12 cellular contexts compared by ENCODE assay signal in genomic region chr12:68591716-68592437, GRCh38. TPM values are rescaled to one million over a fixed set of nuclear protein-coding genes. Genes with fewer than 3 reads are reported as not detected.
DNase-seq lines count a peak whose midpoint lies in the region; ATAC-seq and TF ChIP-seq lines count a peak whose summit lies in the region.
"Had no signal": no experiment of that assay in that cellular context is flagged by ENCODE, and none has a peak within 500 bp of the region (broad histone marks: within the 10 kb centered on the region; RNA-seq: fewer than 3 reads in every experiment).

No MANE protein-coding gene starts in this region.

- H3K4me1 ChIP-seq in esophagus muscularis mucosa = no peaks in the 10 kb centered on the region
- H3K4me1 ChIP-seq: gastrocnemius medialis, HAP-1 had no signal

- intact Hi-C loops in esophagus muscularis mucosa (cut with DNase I) = no loop called here

- 73% methylated on average over 7 of the region's 7 CpGs for WGBS in esophagus muscularis mucosa

- CTCF ChIA-PET in HEK293T (lab: Yijun Ruan, JAX) = no interaction called here

- no peak for DNase-seq in activated CD4-positive, CD25-positive, alpha-beta regulatory T cell treated with anti-CD3 and anti-CD28 coated beads, Interleukin-2, amount 50 U/mL, for 72 hours
- DNase-seq in T-helper 1 cell = peak in 4 of 5 donors; percentile 8 to 62 (median 38)
- DNase-seq in natural killer cell treated with Interleukin-12 subunit alpha and Interleukin-12 subunit beta and Interleukin-15 and Interleukin-18, amount 100 ng/mL, for 72 hours (ENCODE audit: low spot score) = no peak
- no peak for DNase-seq in HEK293T (ENCODE audit: extremely low spot score)
- DNase-seq in SHP77 (lab: John Stamatoyannopoulos, UW) = no peak
- no peak for DNase-seq in esophagus muscularis mucosa (ENCODE audit: extremely low spot score)
- DNase-seq: cerebellar nuclear complex, gastrocnemius medialis, mammary epithelial cell had no signal

- H3K27ac Mint-ChIP-seq in natural killer cell treated with Interleukin-12 subunit alpha and Interleukin-12 subunit beta and Interleukin-15 and Interleukin-18, amount 100 ng/mL, for 72 hours = peak overlapping the region; percentile 85 to 89

- H3K27me3 Mint-ChIP-seq in natural killer cell treated with Interleukin-12 subunit alpha and Interleukin-12 subunit beta and Interleukin-15 and Interleukin-18, amount 100 ng/mL, for 72 hours = no peaks in the 10 kb centered on the region

- peaks cover 17% of the 10 kb centered on the region for H3K36me3 Mint-ChIP-seq in natural killer cell treated with Interleukin-12 subunit alpha and Interleukin-12 subunit beta and Interleukin-15 and Interleukin-18, amount 100 ng/mL, for 72 hours

- no peak overlapping the region for H3K27ac ChIP-seq in esophagus muscularis mucosa (replicated peaks in 1 of 4)
- H3K27ac ChIP-seq: gastrocnemius medialis had no signal

- no peak for TF ChIP-seq EP300 in esophagus muscularis mucosa (IDR thresholded peaks at IDR 0.05)

- H3K4me3 ChIP-seq in esophagus muscularis mucosa = no peak overlapping the region
- H3K4me3 ChIP-seq: gastrocnemius medialis, HAP-1 had no signal

- TF ChIP-seq CTCF in esophagus muscularis mucosa (IDR thresholded peaks at IDR 0.05) = no peak

- POLR2A ChIA-PET in HEK293T (lab: Yijun Ruan, JAX) = no interaction called here

- TF ChIP-seq POLR2A in esophagus muscularis mucosa (IDR thresholded peaks at IDR 0.05; ENCODE audit: low read depth) = no peak

- H3K27me3 ChIP-seq in esophagus muscularis mucosa = no peaks in the 10 kb centered on the region
- H3K27me3 ChIP-seq: gastrocnemius medialis had no signal

- H3K9me3 Mint-ChIP-seq in natural killer cell treated with Interleukin-12 subunit alpha and Interleukin-12 subunit beta and Interleukin-15 and Interleukin-18, amount 100 ng/mL, for 72 hours = peaks cover 5% of the 10 kb centered on the region

- ATAC-seq in activated CD4-positive, CD25-positive, alpha-beta regulatory T cell treated with anti-CD3 and anti-CD28 coated beads, Interleukin-2, amount 50 U/mL, for 24 hours = peak; percentile 23 to 34
- peak; percentile 46 for ATAC-seq in HG02678 (IDR thresholded peaks at IDR 0.05; ENCODE audit: unreplicated experiment)
- peak in 1 of 2 donors; percentile 28 for ATAC-seq in natural killer cell treated with Interleukin-12 subunit alpha and Interleukin-12 subunit beta and Interleukin-15 and Interleukin-18, amount 100 ng/mL, for 72 hours
- ATAC-seq: gastrocnemius medialis had no signal

- peak overlapping the region; percentile 61 for H3K4me3 Mint-ChIP-seq in natural killer cell treated with Interleukin-12 subunit alpha and Interleukin-12 subunit beta and Interleukin-15 and Interleukin-18, amount 100 ng/mL, for 72 hours

- no peaks in the 10 kb centered on the region for H3K36me3 ChIP-seq in esophagus muscularis mucosa
- H3K36me3 ChIP-seq: gastrocnemius medialis, HAP-1 had no signal

- peaks cover 0 to 30% (median 25%) of the 10 kb centered on the region in 4 donors for H3K9me3 ChIP-seq in esophagus muscularis mucosa
- H3K9me3 ChIP-seq: gastrocnemius medialis had no signal

- H3K4me1 Mint-ChIP-seq in natural killer cell treated with Interleukin-12 subunit alpha and Interleukin-12 subunit beta and Interleukin-15 and Interleukin-18, amount 100 ng/mL, for 72 hours (ENCODE audit: low read depth in 2 of 2) = peaks cover 36 to 39% of the 10 kb centered on the region in 2 donors

TF ChIP-seq in HEK293T, 16 proteins besides CTCF, POLR2A, EP300 and RAD21:
- TF ChIP-seq ELF4 (IDR thresholded peaks at IDR 0.05) (no peak), ARNT (IDR thresholded peaks at IDR 0.05) (no peak), BHLHE40 (IDR thresholded peaks at IDR 0.05; ENCODE audit: borderline replicate concordance) (no peak), L3MBTL2 (conservative IDR thresholded peaks at IDR 0.05) (no peak), NFRKB (IDR thresholded peaks at IDR 0.05) (no peak), ZNF384 (IDR thresholded peaks at IDR 0.05) (no peak), FOXM1 (IDR thresholded peaks at IDR 0.05; ENCODE audit: borderline replicate concordance) (no peak), SP1 (IDR thresholded peaks at IDR 0.05) (no peak), FOXK2 (IDR thresholded peaks at IDR 0.05) (no peak), HDGF (IDR thresholded peaks at IDR 0.05; ENCODE audit: borderline replicate concordance) (no peak), FOXA1 (IDR thresholded peaks at IDR 0.05) (no peak), SUZ12 (IDR thresholded peaks at IDR 0.05) (no peak), CTBP1 (IDR thresholded peaks at IDR 0.05; ENCODE audit: borderline replicate concordance) (no peak)
- TF ChIP-seq, protein P1, sequence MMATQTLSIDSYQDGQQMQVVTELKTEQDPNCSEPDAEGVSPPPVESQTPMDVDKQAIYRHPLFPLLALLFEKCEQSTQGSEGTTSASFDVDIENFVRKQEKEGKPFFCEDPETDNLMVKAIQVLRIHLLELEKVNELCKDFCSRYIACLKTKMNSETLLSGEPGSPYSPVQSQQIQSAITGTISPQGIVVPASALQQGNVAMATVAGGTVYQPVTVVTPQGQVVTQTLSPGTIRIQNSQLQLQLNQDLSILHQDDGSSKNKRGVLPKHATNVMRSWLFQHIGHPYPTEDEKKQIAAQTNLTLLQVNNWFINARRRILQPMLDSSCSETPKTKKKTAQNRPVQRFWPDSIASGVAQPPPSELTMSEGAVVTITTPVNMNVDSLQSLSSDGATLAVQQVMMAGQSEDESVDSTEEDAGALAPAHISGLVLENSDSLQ (IDR thresholded peaks at IDR 0.05) = no peak

RNA-seq across cellular contexts. Expression of gene RAP1B, which starts 18.8 kb away (rescaled TPM):
- total RNA-seq in natural killer cell treated with Interleukin-12 subunit alpha and Interleukin-12 subunit beta and Interleukin-15 and Interleukin-18, amount 100 ng/mL, for 72 hours = 100 to 1,000 TPM; 328 to 448 TPM
- 100 to 1,000 TPM; 114 to 181 (median 149) TPM for total RNA-seq in esophagus muscularis mucosa

Comparison
In these comparisons a context has a peak if more than half of its experiments do, and no peak if none do; other contexts are left out.
1. DNase-seq: peak in T-helper 1 cell (4 of 5); none in activated CD4-positive, CD25-positive, alpha-beta regulatory T cell treated with anti-CD3 and anti-CD28 coated beads, Interleukin-2, amount 50 U/mL, for 72 hours (single experiment), natural killer cell treated with Interleukin-12 subunit alpha and Interleukin-12 subunit beta and Interleukin-15 and Interleukin-18, amount 100 ng/mL, for 72 hours (single experiment), HEK293T (single experiment), SHP77 (0 of 2) and esophagus muscularis mucosa (single experiment).